In the genomic region with DNA sequence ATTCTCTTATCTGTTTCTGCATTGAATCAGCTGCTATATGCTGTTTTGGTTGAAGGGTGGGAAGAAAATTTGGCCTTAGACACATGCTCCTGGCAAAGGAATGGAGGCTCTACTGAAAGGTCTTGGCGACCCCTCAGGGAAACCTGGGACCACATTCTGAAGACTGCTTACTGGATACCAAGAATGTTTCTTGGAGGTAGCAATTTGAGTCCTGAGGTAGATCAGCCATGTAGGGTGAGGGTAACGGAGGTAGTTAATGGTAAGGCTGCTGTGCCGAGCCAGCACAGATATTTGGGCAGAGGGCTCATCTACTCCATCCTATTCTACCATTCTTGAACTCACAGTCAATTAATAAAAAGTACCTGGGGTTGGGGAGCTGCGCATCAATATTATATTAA, we compare ENCODE assay signal across 8 cellular contexts. TPM values are rescaled to one million over a fixed set of nuclear protein-coding genes. Genes with fewer than 3 reads are reported as not detected.
DNase-seq lines count a peak whose midpoint lies in the region; ATAC-seq and TF ChIP-seq lines count a peak whose summit lies in the region.

No MANE protein-coding gene starts in this region.

- H2AFZ ChIP-seq in Loucy (ENCODE audit: low read length), result peak overlapping the region; percentile 100

- H3K79me2 ChIP-seq in Loucy (ENCODE audit: insufficient read depth, low read length), result peaks cover 43% of the 10 kb centered on the region

- H3K4me2 ChIP-seq in Loucy (ENCODE audit: low read depth, low read length, poor library complexity, severe bottlenecking), result peak overlapping the region; percentile 96

- H3K9me2 ChIP-seq in Loucy (replicated peaks; ENCODE audit: low read depth, low read length), result no peaks in the 10 kb centered on the region

- ATAC-seq in GM21529 (IDR thresholded peaks at IDR 0.05; ENCODE audit: unreplicated experiment), result peak; percentile 23
- no peak for ATAC-seq in left colon

- H3K9me3 ChIP-seq in Loucy (ENCODE audit: insufficient read depth, low read depth, low read length), result no peaks in the 10 kb centered on the region

- H3K9ac ChIP-seq in Loucy (ENCODE audit: low read depth, low read length, poor library complexity, severe bottlenecking), result peak overlapping the region; percentile 94

- H3K27ac Mint-ChIP-seq in CD14-positive monocyte (peak overlapping the region; percentile 30 to 89 (median 73)), chondrocyte (ENCODE audit: unreplicated experiment) (peak overlapping the region; percentile 10), nephron (peak overlapping the region; percentile 88 to 98 (median 97))

- peaks cover 39% of the 10 kb centered on the region for H4K20me1 ChIP-seq in Loucy (ENCODE audit: insufficient read depth, low read length, poor library complexity, severe bottlenecking)

- no peak for TF ChIP-seq CTCF in CD14-positive monocyte (IDR thresholded peaks at IDR 0.05)
- TF ChIP-seq CTCF in Loucy (conservative IDR thresholded peaks at IDR 0.05; ENCODE audit: low read length), result no peak
- TF ChIP-seq CTCF in chondrocyte (IDR thresholded peaks at IDR 0.05), result no peak
- TF ChIP-seq CTCF in nephron (IDR thresholded peaks at IDR 0.05; ENCODE audit: unreplicated experiment in 3 of 3), result no peak

- DNase-seq in CD14-positive monocyte (ENCODE audit: low spot score), result no peak
- DNase-seq in chondrocyte (ENCODE audit: low spot score), result no peak
- no peak for DNase-seq in Ammon's horn (ENCODE audit: low spot score)
- DNase-seq in LoVo (ENCODE audit: low spot score), result no peak
- no peak for DNase-seq in left colon

- H3K4me1 ChIP-seq in Loucy (ENCODE audit: insufficient read depth, low read length, poor library complexity, severe bottlenecking), result peaks cover 33% of the 10 kb centered on the region

- no peaks in the 10 kb centered on the region for H3F3A ChIP-seq in Loucy (ENCODE audit: low read depth)

- intact Hi-C loops in CD14-positive monocyte (cut with micrococcal nuclease) (loop anchor here (10.0 kb wide), 2 partner anchors 50 to 60 kb away; a partner anchor contains a TSS), left colon (cut with DNase I, micrococcal nuclease) (no loop called here)

- H3K4me3 ChIP-seq in Loucy (ENCODE audit: low read length, poor library complexity, severe bottlenecking), result peak overlapping the region; percentile 90

- H3K4me3 Mint-ChIP-seq in CD14-positive monocyte, result peak overlapping the region; percentile 92 to 98
- peak overlapping the region; percentile 93 for H3K4me3 Mint-ChIP-seq in chondrocyte (ENCODE audit: unreplicated experiment)
- peak overlapping the region; percentile 90 to 98 (median 91) for H3K4me3 Mint-ChIP-seq in nephron

- H3K9me3 Mint-ChIP-seq in CD14-positive monocyte, result no peaks in the 10 kb centered on the region
- no peaks in the 10 kb centered on the region for H3K9me3 Mint-ChIP-seq in chondrocyte (ENCODE audit: low read depth)
- H3K9me3 Mint-ChIP-seq in nephron, result no peaks in the 10 kb centered on the region

- H3K4me1 Mint-ChIP-seq in CD14-positive monocyte (peaks cover 52% of the 10 kb centered on the region), chondrocyte (ENCODE audit: low read depth) (peaks cover 47% of the 10 kb centered on the region), nephron (peaks cover 40% of the 10 kb centered on the region)

- peaks cover 0 to 2% (median 0%) of the 10 kb centered on the region in 3 donors for H3K27me3 Mint-ChIP-seq in CD14-positive monocyte (ENCODE audit: low read depth in 3 of 3)
- H3K27me3 Mint-ChIP-seq in chondrocyte (ENCODE audit: low read depth), result peaks cover 7% of the 10 kb centered on the region
- no peaks in the 10 kb centered on the region for H3K27me3 Mint-ChIP-seq in nephron (ENCODE audit: low read depth)

- no peaks in the 10 kb centered on the region for H3K36me3 ChIP-seq in Loucy (ENCODE audit: insufficient read depth, low read length)

- peaks cover 6% of the 10 kb centered on the region for H3K27me3 ChIP-seq in Loucy (ENCODE audit: insufficient read depth, low read length, poor library complexity, severe bottlenecking)

- H3K36me3 Mint-ChIP-seq in CD14-positive monocyte (peaks cover 0 to 2% of the 10 kb centered on the region in 2 donors), chondrocyte (ENCODE audit: low read depth) (no peaks in the 10 kb centered on the region), nephron (ENCODE audit: low read depth) (no peaks in the 10 kb centered on the region)

RNA-seq across cellular contexts. Expression of a gene that starts 0.4 kb away (rescaled TPM):
- polyA plus RNA-seq in CD14-positive monocyte, result 10 to 100 TPM in 1 of 2 donors, 1 to 10 TPM in 1; 5.4 to 13.0 TPM
- 34.6 to 42.1 TPM (median 34.7 TPM) in 3 replicates for total RNA-seq in chondrocyte
- 10 to 100 TPM; 51.1 to 64.0 TPM for total RNA-seq in left colon

Comparison
In these comparisons a context has a peak if more than half of its experiments do, and no peak if none do; other contexts are left out.
1. H3K27ac Mint-ChIP-seq: peak in every context shown above with its lines; median percentile 97 in nephron; 73 in CD14-positive monocyte; 10 in chondrocyte.
2. intact Hi-C loops: an anchor here in CD14-positive monocyte (10.0 kb wide); none called in left colon.